ENCODE assay signal across 17 cellular contexts in the genomic region with DNA sequence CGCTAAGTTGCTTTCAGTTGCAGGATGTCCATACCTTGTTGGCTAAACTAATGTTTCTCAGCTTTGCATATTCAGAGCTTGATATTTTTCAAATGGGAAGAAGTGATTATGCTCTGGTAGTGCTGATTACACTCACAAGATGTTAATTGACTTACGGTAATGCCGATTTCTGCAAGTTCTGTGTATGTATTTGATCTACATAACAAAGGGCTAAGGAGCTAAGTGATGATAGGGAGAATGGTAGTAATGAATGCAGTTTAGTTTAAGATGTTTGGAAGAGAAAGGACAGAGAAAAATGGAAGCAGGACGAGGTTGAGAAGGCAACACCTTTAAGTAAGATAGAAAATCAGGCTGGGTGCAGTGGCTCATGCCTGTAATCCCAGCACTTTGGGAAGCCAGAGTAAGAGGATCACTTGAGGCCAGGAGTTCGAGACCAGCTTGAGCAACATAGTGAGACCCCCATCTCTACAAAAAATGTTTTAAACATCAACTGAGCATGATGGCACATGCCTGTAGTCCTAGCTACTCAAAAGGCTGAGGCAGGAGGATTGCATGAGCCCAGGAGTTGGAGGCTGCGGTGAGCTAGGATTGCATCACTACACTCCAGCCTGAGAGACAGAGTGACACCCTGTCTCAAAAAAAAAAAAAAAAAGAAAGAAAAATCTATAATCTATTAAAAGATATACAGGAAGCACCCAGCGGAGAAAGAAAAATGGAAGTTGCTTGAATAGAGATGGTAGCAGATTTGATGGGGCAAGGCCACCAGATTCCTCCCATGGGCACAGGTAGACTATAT.
DNase-seq lines count a peak whose midpoint lies in the region; ATAC-seq, FAIRE-seq and TF ChIP-seq lines count a peak whose summit lies in the region.
"Had no signal": no experiment of that assay in that cellular context is flagged by ENCODE, and none has a peak within 500 bp of the region (broad histone marks: within the 10 kb centered on the region; RNA-seq: fewer than 3 reads in every experiment).

No MANE protein-coding gene starts in this region.

- no peak overlapping the region for H2BK120ac ChIP-seq in H1 (replicated peaks; ENCODE audit: low read depth, low read length)

- H2AFZ ChIP-seq in GM23338 (no peak overlapping the region), H1 (ENCODE audit: low read length) (no peak overlapping the region)

- no peak overlapping the region for H3K23ac ChIP-seq in H1 (ENCODE audit: insufficient read length)

- no peak overlapping the region for H3K4me3 ChIP-seq in CD4-positive, alpha-beta memory T cell (ENCODE audit: low read length in 2 of 2)
- peak overlapping the region; percentile 24 for H3K4me3 ChIP-seq in GM23338
- H3K4me3 ChIP-seq in H1 (ENCODE audit: extremely low read depth in 1 of 4, insufficient read depth in 2 of 4, low read depth in 3 of 4, low read length in 4 of 4) = peak overlapping the region in 1 of 4 experiments; percentile 4; a peak in 1 of 8 replicates
- H3K4me3 ChIP-seq: colonic mucosa, lung, MG63, Peyer's patch had no signal

- no peak overlapping the region; the same call in 1 of the 2 replicates for H2BK5ac ChIP-seq in H1 (ENCODE audit: low read depth, low read length)

- POLR2A ChIA-PET in CD4-positive, alpha-beta memory T cell (lab: Charles Lee; ENCODE audit: partially characterized antibody) = interaction anchor here (0.6 to 4.9 kb wide), 12 partner anchors 9 to 1042 kb away, joined by 3 to 89 read pairs (median 6); partner anchors contain the start of genes ADSL and TNRC6B
- POLR2A ChIA-PET in H1 (lab: Charles Lee; ENCODE audit: partially characterized antibody) = interaction anchor here (1.1 to 4.7 kb wide), 3 partner anchors 9 to 121 kb away, joined by 3 to 29 read pairs (median 5); partner anchors contain the start of gene TNRC6B

- H4K20me1 ChIP-seq in GM23338 (replicated peaks; ENCODE audit: insufficient read depth) = no peaks in the 10 kb centered on the region; the same call in 1 of the 2 replicates
- peaks cover 3 to 5% of the 10 kb centered on the region in 2 experiments for H4K20me1 ChIP-seq in H1 (replicated peaks in 1 of 2; ENCODE audit: control insufficient read depth in 1 of 2, insufficient read depth in 2 of 2, low read length in 2 of 2)

- DNase-seq in CD4-positive, alpha-beta memory T cell = no peak
- no peak for DNase-seq in GM23338 (ENCODE audit: low spot score)
- DNase-seq in SIG-M5 (lab: John Stamatoyannopoulos, UW) = peak; percentile 26
- no peak for DNase-seq in H1 (ENCODE audit: low read depth in 1 of 2, low spot score in 2 of 2)
- DNase-seq in stimulated activated CD4-positive, alpha-beta T cell treated with anti-CD3 and anti-CD28 coated beads, Interleukin-1b, Interleukin-23, amount 100 ng/mL, for 48 hours = no peak
- no peak for DNase-seq in H54 (ENCODE audit: insufficient read length, low spot score)
- no peak for DNase-seq in mesothelial cell of epicardium (ENCODE audit: low spot score in 2 of 2, unreplicated experiment in 2 of 2)
- DNase-seq: C1 segment of cervical spinal cord, colonic mucosa, H7, MG63, NCI-H2171 treated with DMSO at 0.1 percent for 48 hours, Peyer's patch had no signal

- no peak overlapping the region for H3K18ac ChIP-seq in H1 (ENCODE audit: extremely low read depth, low read length)

- H3K27me3 Mint-ChIP-seq in CD4-positive, alpha-beta memory T cell = no peaks in the 10 kb centered on the region
- peaks cover 5% of the 10 kb centered on the region for H3K27me3 Mint-ChIP-seq in GM23338 (ENCODE audit: insufficient read depth, low read depth, poor library complexity)
- H3K27me3 Mint-ChIP-seq in mesothelial cell of epicardium (ENCODE audit: low read depth) = no peaks in the 10 kb centered on the region

- H3K4ac ChIP-seq in H1 (replicated peaks; ENCODE audit: insufficient read length, low read depth, low read length) = no peak overlapping the region

- CTCF ChIA-PET in CD4-positive, alpha-beta memory T cell (lab: Charles Lee; ENCODE audit: partially characterized antibody) = interaction anchor here (0.6 to 1.9 kb wide), 5 partner anchors 8 to 292 kb away, joined by 3 to 5 read pairs (median 3); no protein-coding TSS in a partner anchor
- CTCF ChIA-PET in H1 (lab: Charles Lee; ENCODE audit: partially characterized antibody) = no interaction called here

- H3K9me3 Mint-ChIP-seq in CD4-positive, alpha-beta memory T cell = no peaks in the 10 kb centered on the region
- no peaks in the 10 kb centered on the region for H3K9me3 Mint-ChIP-seq in GM23338
- H3K9me3 Mint-ChIP-seq in mesothelial cell of epicardium = no peaks in the 10 kb centered on the region

- no peak overlapping the region for H2BK12ac ChIP-seq in H1 (ENCODE audit: low read depth, low read length)

- no peak for TF ChIP-seq CTCF in GM23338 (conservative IDR thresholded peaks at IDR 0.05; ENCODE audit: low read depth in 2 of 2)
- TF ChIP-seq CTCF in H1 (IDR thresholded peaks at IDR 0.05; ENCODE audit: control extremely low read depth in 1 of 3, insufficient read depth in 1 of 3, low read depth in 1 of 3, low read length in 3 of 3) = no peak
- no peak for TF ChIP-seq CTCF in mesothelial cell of epicardium (IDR thresholded peaks at IDR 0.05; ENCODE audit: unreplicated experiment)

- TF ChIP-seq EP300 in H1 (IDR thresholded peaks at IDR 0.05; ENCODE audit: borderline replicate concordance in 1 of 2, low read depth in 2 of 2, low read length in 2 of 2) = no peak

- H3K9ac ChIP-seq in H1 (replicated peaks in 1 of 4; ENCODE audit: extremely low read depth in 1 of 4, low read depth in 3 of 4, low read length in 3 of 4) = no peak overlapping the region

- H4K8ac ChIP-seq in H1 (ENCODE audit: extremely low read depth, insufficient read depth, low read length) = no peak overlapping the region

- peaks cover 64 to 90% (median 77%) of the 10 kb centered on the region in 4 donors for H3K4me1 Mint-ChIP-seq in CD4-positive, alpha-beta memory T cell
- H3K4me1 Mint-ChIP-seq in GM23338 = peaks cover 41% of the 10 kb centered on the region
- H3K4me1 Mint-ChIP-seq in mesothelial cell of epicardium = peaks cover 2% of the 10 kb centered on the region

- H3K4me1 ChIP-seq in CD4-positive, alpha-beta memory T cell (ENCODE audit: insufficient read depth, low read length) = peaks cover 90% of the 10 kb centered on the region
- H3K4me1 ChIP-seq in GM23338 (ENCODE audit: insufficient read depth) = peaks cover 56% of the 10 kb centered on the region
- H3K4me1 ChIP-seq in H1 (replicated peaks in 1 of 4; ENCODE audit: control insufficient read depth in 3 of 4, insufficient read depth in 4 of 4, low read length in 3 of 4) = peaks cover 5 to 24% (median 10%) of the 10 kb centered on the region in 4 experiments
- H3K4me1 ChIP-seq: colonic mucosa had no signal

- FAIRE-seq in H1 (lab: Jason Lieb, UNC) (peak; percentile 7), H54 (lab: Jason Lieb, UNC) (no peak)

- no peaks in the 10 kb centered on the region for H3K36me3 ChIP-seq in CD4-positive, alpha-beta memory T cell (ENCODE audit: insufficient read depth, low read length)
- H3K36me3 ChIP-seq in GM23338 (ENCODE audit: insufficient read depth) (no peaks in the 10 kb centered on the region), H1 (ENCODE audit: control insufficient read depth in 2 of 4, insufficient read depth in 4 of 4, low read length in 3 of 4) (no peaks in the 10 kb centered on the region)
- H3K36me3 ChIP-seq: colonic mucosa, MG63, neutrophil, Peyer's patch had no signal

- no peak overlapping the region for H2BK15ac ChIP-seq in H1 (ENCODE audit: low read length)

- ATAC-seq in GM23338 (no peak; the same call in 1 of the 3 replicates), HG03159 (IDR thresholded peaks at IDR 0.05; ENCODE audit: unreplicated experiment) (no peak)

- H3K4me2 ChIP-seq in GM23338 (peak overlapping the region; percentile 63), H1 (ENCODE audit: insufficient read depth in 1 of 2, low read depth in 2 of 2, low read length in 2 of 2) (peak overlapping the region; percentile 3 to 43)

- no peak overlapping the region for H2AK5ac ChIP-seq in H1 (ENCODE audit: low read depth, low read length)

- peak overlapping the region; percentile 90 to 96 (median 93) for H3K27ac Mint-ChIP-seq in CD4-positive, alpha-beta memory T cell
- H3K27ac Mint-ChIP-seq in GM23338 = peak overlapping the region; percentile 25
- no peak overlapping the region for H3K27ac Mint-ChIP-seq in mesothelial cell of epicardium

- no peaks in the 10 kb centered on the region for H3K9me2 ChIP-seq in GM23338 (ENCODE audit: insufficient read depth)

- peak overlapping the region in 5 of 8 donors; percentile 49 to 84 (median 75) for H3K4me3 Mint-ChIP-seq in CD4-positive, alpha-beta memory T cell
- H3K4me3 Mint-ChIP-seq in GM23338 = peak overlapping the region; percentile 6; the same call in 2 of the 3 replicates
- H3K4me3 Mint-ChIP-seq in mesothelial cell of epicardium = no peak overlapping the region

- no peak for TF ChIP-seq RAD21 in H1 (IDR thresholded peaks at IDR 0.05 in 1 of 2, conservative IDR thresholded peaks at IDR 0.05 in 1 of 2; ENCODE audit: low read depth in 2 of 2, low read length in 2 of 2)

- intact Hi-C loops in CD4-positive, alpha-beta memory T cell (cut with micrococcal nuclease) = loop anchor here (5.0 kb wide), 2 partner anchors 61 to 186 kb away; no protein-coding TSS in a partner anchor

- no peaks in the 10 kb centered on the region for H3F3A ChIP-seq in GM23338 (replicated peaks; ENCODE audit: low read depth)

- peaks cover 53% of the 10 kb centered on the region for H3K79me2 ChIP-seq in GM23338 (replicated peaks; ENCODE audit: insufficient read depth)
- peaks cover 0 to 62% of the 10 kb centered on the region in 2 experiments; a peak in 2 of 4 replicates for H3K79me2 ChIP-seq in H1 (ENCODE audit: control insufficient read depth in 1 of 2, insufficient read depth in 2 of 2, low read length in 2 of 2)

- peak overlapping the region; percentile 64 for H3K27ac ChIP-seq in CD4-positive, alpha-beta memory T cell (ENCODE audit: low read depth, low read length)
- H3K27ac ChIP-seq in GM23338 (ENCODE audit: low read depth) (peak overlapping the region; percentile 46; the same call in 1 of the 2 replicates), H1 (ENCODE audit: low read depth, low read length) (no peak overlapping the region)
- H3K27ac ChIP-seq: colonic mucosa, HL-60 had no signal

- no peaks in the 10 kb centered on the region for H3K23me2 ChIP-seq in H1 (ENCODE audit: low read depth, low read length)

- H4K5ac ChIP-seq in H1 (ENCODE audit: insufficient read length, low read depth, low read length) = no peak overlapping the region

- H3K9me3 ChIP-seq in CD4-positive, alpha-beta memory T cell (ENCODE audit: control insufficient read depth in 1 of 2, low read length in 2 of 2) = no peaks in the 10 kb centered on the region
- no peaks in the 10 kb centered on the region for H3K9me3 ChIP-seq in H1 (ENCODE audit: insufficient read depth in 2 of 2, low read depth in 1 of 2, low read length in 1 of 2)
- H3K9me3 ChIP-seq: colonic mucosa, MG63, neutrophil, Peyer's patch had no signal

- H3K14ac ChIP-seq in H1 (ENCODE audit: insufficient read length) = no peak overlapping the region

- H3K27me3 ChIP-seq in CD4-positive, alpha-beta memory T cell (ENCODE audit: insufficient read depth, low read length) = no peaks in the 10 kb centered on the region
- H3K27me3 ChIP-seq in GM23338 (ENCODE audit: insufficient read depth) (no peaks in the 10 kb centered on the region), H1 (replicated peaks in 1 of 4; ENCODE audit: control insufficient read depth in 3 of 4, extremely low read depth in 1 of 4, insufficient read depth in 3 of 4, low read length in 3 of 4) (no peaks in the 10 kb centered on the region)
- H3K27me3 ChIP-seq: colonic mucosa, MG63, neutrophil, Peyer's patch had no signal

- no peak overlapping the region for H2BK20ac ChIP-seq in H1 (ENCODE audit: low read length)

- WGBS in H1 (ENCODE audit: extremely low coverage in 1 of 2, insufficient coverage in 1 of 2, insufficient read length in 1 of 2, insufficient replicate concordance in 2 of 2, low coverage in 1 of 2, low lambda C conversion rate in 2 of 2, missing lambda C conversion rate in 1 of 2), 2 experiments = 59% methylated on average over 7 of the region's 7 CpGs; no CpG with 5 or more reads in 1 of the 2 experiments

- TF ChIP-seq POLR2A in H1 (IDR thresholded peaks at IDR 0.05; ENCODE audit: control extremely low read depth in 1 of 2, low read depth in 2 of 2, low read length in 2 of 2) (no peak), H54 (IDR thresholded peaks at IDR 0.05; ENCODE audit: low read depth, low read length) (no peak)

- H4K91ac ChIP-seq in H1 (replicated peaks; ENCODE audit: insufficient read length, low read length) = no peak overlapping the region

- H3K79me1 ChIP-seq in H1 (ENCODE audit: low read depth, low read length) = no peaks in the 10 kb centered on the region; the same call in 1 of the 2 replicates

- H3K36me3 Mint-ChIP-seq in CD4-positive, alpha-beta memory T cell = peaks cover under 1 to 16% of the 10 kb centered on the region in 2 donors
- H3K36me3 Mint-ChIP-seq in GM23338 (ENCODE audit: low read depth) (no peaks in the 10 kb centered on the region), mesothelial cell of epicardium (no peaks in the 10 kb centered on the region)

- no peak overlapping the region for H3K56ac ChIP-seq in H1 (replicated peaks; ENCODE audit: insufficient read length, low read depth, low read length)
